In the genomic region with DNA sequence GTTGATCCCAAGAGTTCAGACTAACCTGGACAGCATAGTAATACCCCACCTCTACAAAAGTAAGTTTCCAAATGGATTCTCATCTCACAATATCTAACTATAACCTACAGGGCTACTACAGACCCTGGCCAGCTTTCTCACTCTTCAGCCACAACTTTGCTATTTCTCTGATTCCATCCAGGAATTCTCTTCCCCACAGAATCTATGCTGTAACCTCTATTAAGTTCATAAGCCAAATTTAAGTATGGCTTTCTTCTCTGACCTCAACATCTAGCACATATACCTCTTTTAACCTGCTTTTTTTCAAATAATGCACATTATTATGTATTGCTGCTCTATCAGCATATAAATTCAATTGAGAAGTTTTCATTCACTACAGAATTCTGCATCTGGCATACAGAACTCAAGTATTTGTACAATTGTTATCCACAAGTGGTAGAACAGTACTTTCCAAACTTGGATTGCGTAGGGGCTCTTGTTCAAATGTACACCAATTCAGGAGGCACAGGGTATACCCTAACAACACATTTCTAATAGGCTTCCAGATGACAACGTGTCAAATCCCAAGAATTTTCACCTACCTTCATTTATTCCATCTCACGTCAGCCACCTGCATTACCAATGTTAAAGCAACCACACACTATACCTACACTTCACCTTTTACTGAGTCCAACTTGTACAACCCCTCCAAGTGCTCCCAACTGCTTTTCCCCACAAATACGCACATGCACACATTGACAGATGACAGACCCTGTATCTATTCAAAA, we compare ENCODE assay signal across 8 cellular contexts. TPM values are rescaled to one million over a fixed set of nuclear protein-coding genes. Genes with fewer than 3 reads are reported as not detected.
DNase-seq lines count a peak whose midpoint lies in the region; ATAC-seq and TF ChIP-seq lines count a peak whose summit lies in the region.
"Had no signal": no experiment of that assay in that cellular context is flagged by ENCODE, and none has a peak within 500 bp of the region (broad histone marks: within the 10 kb centered on the region; RNA-seq: fewer than 3 reads in every experiment).

No MANE protein-coding gene starts in this region.

- H3K27me3 ChIP-seq in NT2/D1 (ENCODE audit: insufficient read depth, insufficient read length) (no peaks in the 10 kb centered on the region), hepatocyte (no peaks in the 10 kb centered on the region), body of pancreas (no peaks in the 10 kb centered on the region)
- H3K27me3 ChIP-seq: pancreas had no signal

- H2AFZ ChIP-seq in hepatocyte, result no peak overlapping the region

- intact Hi-C loops in body of pancreas (cut with DNase I), result no loop called here

- no peak for ATAC-seq in body of pancreas
- ATAC-seq: pancreas had no signal

- H4K20me1 ChIP-seq in hepatocyte (ENCODE audit: insufficient read depth, poor library complexity, severe bottlenecking), result peaks cover 53% of the 10 kb centered on the region

- H3K27ac ChIP-seq in hepatocyte (no peak overlapping the region), body of pancreas (no peak overlapping the region)
- H3K27ac ChIP-seq: pancreas had no signal

- H3K9me3 ChIP-seq in NT2/D1 (ENCODE audit: insufficient read depth, low read length), result no peaks in the 10 kb centered on the region
- no peaks in the 10 kb centered on the region for H3K9me3 ChIP-seq in hepatocyte (ENCODE audit: low read depth)
- no peaks in the 10 kb centered on the region for H3K9me3 ChIP-seq in body of pancreas
- H3K9me3 ChIP-seq: pancreas had no signal

- no peak for TF ChIP-seq POLR2A in body of pancreas (IDR thresholded peaks at IDR 0.05)

- H3K9me2 ChIP-seq in hepatocyte (replicated peaks; ENCODE audit: insufficient read depth), result no peaks in the 10 kb centered on the region

- H3K4me1 ChIP-seq in NT2/D1 (ENCODE audit: insufficient read depth, insufficient read length) (peaks cover 2% of the 10 kb centered on the region), hepatocyte (ENCODE audit: insufficient read depth) (peaks cover 8% of the 10 kb centered on the region), body of pancreas (peaks cover 31% of the 10 kb centered on the region)

- peaks cover 73% of the 10 kb centered on the region for H3K79me2 ChIP-seq in hepatocyte

- DNase-seq in ELR (ENCODE audit: low read depth), result peak; percentile 26
- no peak for DNase-seq in NT2/D1 (ENCODE audit: low read depth, low spot score)
- no peak for DNase-seq in hepatocyte (ENCODE audit: low spot score)
- DNase-seq in HK-2 (ENCODE audit: unreplicated experiment), result no peak
- no peak for DNase-seq in body of pancreas
- no peak for DNase-seq in GM20000 (ENCODE audit: low spot score)
- DNase-seq: NCI-H510A treated with DMSO at 0.1 percent for 48 hours, pancreas had no signal

- peak overlapping the region; percentile 82 for H3K4me2 ChIP-seq in hepatocyte

- H3K9ac ChIP-seq in NT2/D1 (ENCODE audit: insufficient read length, low read depth), result peak overlapping the region; percentile 32

- H3K4me3 ChIP-seq in NT2/D1 (ENCODE audit: insufficient read length, low read depth) (no peak overlapping the region), hepatocyte (no peak overlapping the region), body of pancreas (no peak overlapping the region)
- H3K4me3 ChIP-seq: pancreas had no signal

- 94% methylated on average over 4 of the region's 4 CpGs for WGBS in hepatocyte (ENCODE audit: low lambda C conversion rate, missing lambda C conversion rate)
- WGBS in body of pancreas, 2 donors, result 90 to 93% methylated on average over 4 of the region's 4 CpGs

- H3K36me3 ChIP-seq in NT2/D1 (ENCODE audit: insufficient read depth, insufficient read length, low read length) (peaks cover 57% of the 10 kb centered on the region), hepatocyte (replicated peaks; ENCODE audit: insufficient read depth, low read depth) (peaks cover 8% of the 10 kb centered on the region), body of pancreas (replicated peaks in 1 of 2; ENCODE audit: insufficient read depth in 1 of 2, low read depth in 2 of 2) (no peaks in the 10 kb centered on the region)

- TF ChIP-seq CTCF in hepatocyte (IDR thresholded peaks at IDR 0.05; ENCODE audit: poor library complexity) (no peak), body of pancreas (IDR thresholded peaks at IDR 0.05) (no peak), GM20000 (IDR thresholded peaks at IDR 0.05; ENCODE audit: extremely low read depth, missing control alignments) (no peak)

RNA-seq across cellular contexts. Expression of a gene that starts 3.8 kb away (rescaled TPM):
- total RNA-seq in hepatocyte, result 3,841 and 4,104 TPM in 2 replicates
- polyA plus RNA-seq in hepatocyte, result 875 and 983 TPM in 2 replicates
- total RNA-seq in body of pancreas, result 1,000 to 10,000 TPM; 1,265 to 2,856 TPM

RNA-seq across cellular contexts. Expression of a gene that starts 16.3 kb away (rescaled TPM):
- total RNA-seq in hepatocyte (10.1 and 15.4 TPM in 2 replicates), body of pancreas (10 to 100 TPM in 1 of 2 donors, 1 to 10 TPM in 1; 9.6 to 27.0 TPM)
- 10.6 and 14.8 TPM in 2 replicates for polyA plus RNA-seq in hepatocyte

RNA-seq across cellular contexts. Expression of a gene that starts 38.0 kb away (rescaled TPM):
- total RNA-seq in hepatocyte (175 and 208 TPM in 2 replicates), body of pancreas (100 to 1,000 TPM; 129 to 162 TPM)
- polyA plus RNA-seq in hepatocyte, result 277 TPM in 2 replicates

RNA-seq across cellular contexts. Expression of a gene that starts 38.2 kb away (rescaled TPM):
- total RNA-seq in hepatocyte (74.9 and 81.3 TPM in 2 replicates), body of pancreas (10 to 100 TPM; 27.5 to 37.6 TPM)
- 39.4 and 53.5 TPM in 2 replicates for polyA plus RNA-seq in hepatocyte

RNA-seq across cellular contexts. Expression of a gene that starts 52.6 kb away (rescaled TPM):
- total RNA-seq in hepatocyte, result 16.7 and 19.8 TPM in 2 replicates
- polyA plus RNA-seq in hepatocyte, result 17.6 and 20.6 TPM in 2 replicates
- total RNA-seq in body of pancreas, result 10 to 100 TPM; 14.8 to 18.5 TPM
